22 cellular contexts compared by ENCODE assay signal in genomic region chr14:23725980-23726746, GRCh38.
"Had no signal": no experiment of that assay in that cellular context is flagged by ENCODE, and none has a peak within 500 bp of the region (broad histone marks: within the 10 kb centered on the region; RNA-seq: fewer than 3 reads in every experiment).

No MANE protein-coding gene starts in this region.

- H3K27me3 ChIP-seq: brain microvascular endothelial cell, gastrocnemius medialis had no signal

- H3K9me3 ChIP-seq: gastrocnemius medialis, mucosa of descending colon, psoas muscle had no signal

- DNase-seq: activated CD4-positive, alpha-beta T cell treated with anti-CD3 and anti-CD28 coated beads for 1 hour; activated CD8-positive, alpha-beta memory T cell treated with anti-CD3 and anti-CD28 coated beads for 24 hours; activated CD8-positive, alpha-beta memory T cell treated with anti-CD3 and anti-CD28 coated beads, Interleukin-2, amount 50 U/mL, for 48 hours; activated effector memory CD4-positive, alpha-beta T cell treated with anti-CD3 and anti-CD28 coated beads, Interleukin-2, amount 50 U/mL, for 16 hours; activated naive CD4-positive, alpha-beta T cell treated with anti-CD3 and anti-CD28 coated beads, Interleukin-2, amount 50 U/mL, for 16 hours; activated T-cell treated with anti-CD3 and anti-CD28 coated beads, Interleukin-2, amount 50 U/mL, for 72 hours; aorta; brain microvascular endothelial cell; gastrocnemius medialis; head of caudate nucleus; left ventricle myocardium superior; mucosa of descending colon; naive B cell; psoas muscle; small intestine; stimulated activated CD4-positive, alpha-beta T cell treated with anti-CD3 and anti-CD28 coated beads, Interleukin-15, amount 100 ng/mL, for 24 hours; stimulated activated CD4-positive, alpha-beta T cell treated with anti-CD3 and anti-CD28 coated beads, Interleukin-2, amount 100 ng/mL, for 48 hours; stimulated activated naive CD8-positive, alpha-beta T cell treated with anti-CD3 and anti-CD28 coated beads, Interleukin-15, amount 100 ng/mL, for 72 hours; WERI-Rb-1 had no signal

- H3K4me1 ChIP-seq: gastrocnemius medialis, psoas muscle had no signal

- H3K4me3 ChIP-seq: coronary artery, gastrocnemius medialis, mucosa of descending colon, psoas muscle had no signal

- FAIRE-seq: endometrium, small intestine had no signal

- ATAC-seq: activated T-cell treated with anti-CD3 and anti-CD28 coated beads, Interleukin-2, amount 50 U/mL, for 72 hours; gastrocnemius medialis; left ventricle myocardium superior; mucosa of descending colon; psoas muscle; right cardiac atrium; stimulated activated naive CD8-positive, alpha-beta T cell treated with anti-CD3 and anti-CD28 coated beads, Interleukin-15, amount 100 ng/mL, for 72 hours had no signal

- H3K27ac ChIP-seq: brain microvascular endothelial cell, coronary artery, gastrocnemius medialis, psoas muscle, WERI-Rb-1 had no signal

- H3K36me3 ChIP-seq: brain microvascular endothelial cell, gastrocnemius medialis, WERI-Rb-1 had no signal
